8 cellular contexts compared by ENCODE assay signal in genomic region chr6:149031545-149032317, GRCh38.
DNase-seq lines count a peak whose midpoint lies in the region; ATAC-seq and TF ChIP-seq lines count a peak whose summit lies in the region.

No MANE protein-coding gene starts in this region.

- no peak overlapping the region for H3K27ac ChIP-seq in Panc1 (ENCODE audit: low read length)
- H3K27ac ChIP-seq in body of pancreas: peak overlapping the region in 3 of 4 donors; percentile 59 to 75 (median 66)
- H3K27ac ChIP-seq in trophoblast cell (ENCODE audit: low read depth, low read length): no peak overlapping the region
- no peak overlapping the region for H3K27ac ChIP-seq in gastrocnemius medialis

- no peaks in the 10 kb centered on the region for H3K36me3 ChIP-seq in Panc1 (ENCODE audit: control insufficient read depth, insufficient read depth, low read length)
- no peaks in the 10 kb centered on the region for H3K36me3 ChIP-seq in body of pancreas (replicated peaks in 1 of 2; ENCODE audit: insufficient read depth in 1 of 2, low read depth in 2 of 2)
- no peaks in the 10 kb centered on the region for H3K36me3 ChIP-seq in trophoblast cell (ENCODE audit: control insufficient read depth in 1 of 2, insufficient read depth in 2 of 2, low read length in 2 of 2)
- no peaks in the 10 kb centered on the region for H3K36me3 ChIP-seq in gastrocnemius medialis

- BruUV-seq in Panc1 (replicated peaks; lab: Mats Ljungman, UMichigan): no TSS peak

- H3K23ac ChIP-seq in trophoblast cell (ENCODE audit: low read length): no peak overlapping the region

- POLR2A ChIA-PET in Panc1 (lab: Charles Lee): no interaction called here
- POLR2A ChIA-PET in naive thymus-derived CD8-positive, alpha-beta T cell (lab: Charles Lee): interaction anchor here (1.2 kb wide), 1 partner anchor 12 kb away, joined by 3 read pairs; no protein-coding TSS in a partner anchor

- TF ChIP-seq CTCF in Panc1 (IDR thresholded peaks at IDR 0.05) (no peak), body of pancreas (IDR thresholded peaks at IDR 0.05) (no peak), gastrocnemius medialis (IDR thresholded peaks at IDR 0.05 in 4 of 5, conservative IDR thresholded peaks at IDR 0.05 in 1 of 5) (no peak)

- H3K4me1 ChIP-seq in Panc1 (ENCODE audit: control insufficient read depth, insufficient read depth, low read length): peaks cover 10% of the 10 kb centered on the region
- H3K4me1 ChIP-seq in body of pancreas: peaks cover 34% of the 10 kb centered on the region
- H3K4me1 ChIP-seq in trophoblast cell (ENCODE audit: control insufficient read depth in 1 of 2, insufficient read depth in 2 of 2, low read length in 2 of 2): peaks cover 2 to 4% of the 10 kb centered on the region in 2 experiments
- H3K4me1 ChIP-seq in gastrocnemius medialis: peaks cover 0 to 7% of the 10 kb centered on the region in 2 donors

- no peak overlapping the region for H4K12ac ChIP-seq in trophoblast cell (ENCODE audit: low read depth, low read length)

- H3K14ac ChIP-seq in trophoblast cell (ENCODE audit: low read length): peak overlapping the region; percentile 34

- H3K4me3 Mint-ChIP-seq in naive thymus-derived CD8-positive, alpha-beta T cell: peak overlapping the region in 2 of 10 donors; percentile 52 to 64

- H3K27me3 Mint-ChIP-seq in naive thymus-derived CD8-positive, alpha-beta T cell: no peaks in the 10 kb centered on the region

- WGBS in body of pancreas, 2 donors: 93% methylated on average over 15 to 16 of the region's 16 CpGs
- no CpG with 5 or more reads among the region's 16 CpGs for WGBS in trophoblast cell (ENCODE audit: extremely low coverage, insufficient coverage, insufficient read length)

- no peak overlapping the region for H2BK5ac ChIP-seq in trophoblast cell (ENCODE audit: low read depth, low read length, poor library complexity)

- TF ChIP-seq POLR2A in body of pancreas (IDR thresholded peaks at IDR 0.05) (no peak), gastrocnemius medialis (IDR thresholded peaks at IDR 0.05) (no peak)

- H3K9me3 Mint-ChIP-seq in naive thymus-derived CD8-positive, alpha-beta T cell: peaks cover 0 to under 1% (median 0%) of the 10 kb centered on the region in 9 donors

- H3K27ac Mint-ChIP-seq in naive thymus-derived CD8-positive, alpha-beta T cell: peak overlapping the region in 3 of 10 donors; percentile 16 to 53 (median 47)

- H3K4me2 ChIP-seq in trophoblast cell (ENCODE audit: low read length): no peak overlapping the region

- H2BK120ac ChIP-seq in trophoblast cell (ENCODE audit: insufficient read depth, low read length, poor library complexity): peak overlapping the region; percentile 5

- H3K27me3 ChIP-seq in Panc1 (ENCODE audit: control insufficient read depth, insufficient read depth, low read length): no peaks in the 10 kb centered on the region
- H3K27me3 ChIP-seq in body of pancreas: no peaks in the 10 kb centered on the region
- no peaks in the 10 kb centered on the region for H3K27me3 ChIP-seq in trophoblast cell (ENCODE audit: insufficient read depth, low read length)
- H3K27me3 ChIP-seq in gastrocnemius medialis: no peaks in the 10 kb centered on the region

- ATAC-seq in left cardiac atrium: peak; percentile 16 to 30
- no peak for ATAC-seq in left ventricle myocardium superior
- peak; percentile 89 for ATAC-seq in Panc1
- no peak for ATAC-seq in body of pancreas
- no peak for ATAC-seq in naive thymus-derived CD8-positive, alpha-beta T cell
- ATAC-seq in gastrocnemius medialis: no peak

- no peaks in the 10 kb centered on the region for H3K79me2 ChIP-seq in trophoblast cell (ENCODE audit: control insufficient read depth, insufficient read depth, low read length, poor library complexity)

- H3K79me1 ChIP-seq in trophoblast cell (ENCODE audit: low read length): peaks cover 10% of the 10 kb centered on the region

- H3K36me3 Mint-ChIP-seq in naive thymus-derived CD8-positive, alpha-beta T cell: no peaks in the 10 kb centered on the region

- no peak overlapping the region for H3K9ac ChIP-seq in trophoblast cell (ENCODE audit: low read length)

- intact Hi-C loops in left cardiac atrium (cut with DNase I): no loop called here
- intact Hi-C loops in left ventricle myocardium superior (cut with micrococcal nuclease): no loop called here
- intact Hi-C loops in Panc1 (cut with micrococcal nuclease; ENCODE audit: unreplicated experiment): no loop called here
- intact Hi-C loops in body of pancreas (cut with DNase I): no loop called here
- intact Hi-C loops in gastrocnemius medialis (cut with DNase I; ENCODE audit: low total_unique reads): no loop called here

- peak overlapping the region; percentile 46 for H3K4ac ChIP-seq in trophoblast cell (ENCODE audit: low read depth, low read length)

- H2AK5ac ChIP-seq in trophoblast cell (ENCODE audit: low read length): peak overlapping the region; percentile 28

- CTCF ChIA-PET in Panc1 (lab: Charles Lee): interaction anchor here (0.9 to 1.3 kb wide), 2 partner anchors 448 to 454 kb away, joined by 3 to 4 read pairs; no protein-coding TSS in a partner anchor

- peak overlapping the region; percentile 56 for H3K18ac ChIP-seq in trophoblast cell (ENCODE audit: low read length)

- H3K4me3 ChIP-seq in Panc1 (ENCODE audit: low read depth in 2 of 2, low read length in 2 of 2) (no peak overlapping the region), body of pancreas (no peak overlapping the region), trophoblast cell (ENCODE audit: low read depth, low read length) (no peak overlapping the region), gastrocnemius medialis (no peak overlapping the region)

- in situ Hi-C loops in Panc1 (cut with HindIII; ENCODE audit: low pct_unique_long_range_greater_than_20kb, low sequenced_read_pairs) (no loop called here), gastrocnemius medialis (cut with MboI; ENCODE audit: low sequenced_read_pairs in 4 of 4) (loop anchor here (5.0 kb wide), 2 partner anchors 396 to 401 kb away; no protein-coding TSS in a partner anchor)

- H2BK12ac ChIP-seq in trophoblast cell (ENCODE audit: low read length): peak overlapping the region; percentile 80

- peak overlapping the region; percentile 9 for H4K91ac ChIP-seq in trophoblast cell (ENCODE audit: low read depth, low read length)

- DNase-seq in left cardiac atrium (no peak), left ventricle myocardium superior (no peak), Panc1 (ENCODE audit: low read depth, low spot score) (no peak), body of pancreas (peak in 1 of 4 donors; percentile 26), trophoblast cell (peak; percentile 59 to 69), GOT3 (lab: John Stamatoyannopoulos, UW) (no peak), gastrocnemius medialis (no peak)
- DNase-seq in naive thymus-derived CD8-positive, alpha-beta T cell: no peak

- no peak overlapping the region for H2AFZ ChIP-seq in trophoblast cell (ENCODE audit: insufficient read depth, low read length, poor library complexity)

- H3K4me1 Mint-ChIP-seq in naive thymus-derived CD8-positive, alpha-beta T cell: peaks cover 2 to 30% (median 6%) of the 10 kb centered on the region in 4 donors

- H3K9me3 ChIP-seq in Panc1 (ENCODE audit: control insufficient read depth, insufficient read depth, low read depth, low read length) (no peaks in the 10 kb centered on the region), body of pancreas (no peaks in the 10 kb centered on the region), trophoblast cell (ENCODE audit: insufficient read depth, low read depth, low read length) (no peaks in the 10 kb centered on the region), gastrocnemius medialis (no peaks in the 10 kb centered on the region)

- H4K8ac ChIP-seq in trophoblast cell (ENCODE audit: low read depth, low read length): peak overlapping the region; percentile 35

Comparison
In these comparisons a context has a peak if more than half of its experiments do, and no peak if none do; other contexts are left out.
1. ATAC-seq: peak in left cardiac atrium (2 of 2) and Panc1 (single experiment); none in left ventricle myocardium superior (single experiment), body of pancreas (single experiment), naive thymus-derived CD8-positive, alpha-beta T cell (0 of 2) and gastrocnemius medialis (0 of 2).
2. DNase-seq: peak in trophoblast cell (2 of 2); none in left cardiac atrium (single experiment), left ventricle myocardium superior (single experiment), Panc1 (single experiment), naive thymus-derived CD8-positive, alpha-beta T cell (0 of 10), GOT3 (single experiment) and gastrocnemius medialis (0 of 2).
3. H3K27ac ChIP-seq: peak in body of pancreas (3 of 4); none in Panc1 (single experiment), trophoblast cell (single experiment) and gastrocnemius medialis (0 of 4).